Comparison of ENCODE assay signal across 23 cellular contexts in the genomic region with DNA sequence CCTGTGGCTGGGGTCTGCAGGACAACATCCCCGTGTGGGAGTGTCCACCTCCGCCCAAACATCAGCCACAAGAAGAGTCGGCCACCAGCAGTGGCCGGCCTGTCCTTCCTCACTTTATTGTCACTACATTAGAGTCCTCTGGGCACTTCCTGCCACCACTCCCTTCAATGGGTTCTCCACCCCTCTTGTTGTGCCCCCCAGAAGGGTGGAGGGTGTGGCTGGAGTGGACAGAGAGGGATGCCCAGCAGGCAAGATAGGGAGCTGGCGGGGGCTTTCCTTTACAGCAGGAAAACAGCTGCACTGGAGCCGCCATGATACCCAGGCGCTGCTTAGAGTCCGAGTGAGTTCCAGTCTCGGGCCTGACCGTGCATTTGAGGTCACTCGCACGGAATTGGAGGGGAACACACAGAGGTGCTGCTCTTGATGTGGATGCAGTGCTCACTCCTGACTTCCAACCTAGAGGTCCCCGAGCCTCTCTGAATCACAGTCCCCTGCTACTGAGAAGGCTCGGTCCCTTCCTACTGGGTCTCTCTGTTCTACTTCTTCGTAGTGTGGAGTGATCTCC. TPM values are rescaled to one million over a fixed set of nuclear protein-coding genes. Genes with fewer than 3 reads are reported as not detected.
DNase-seq lines count a peak whose midpoint lies in the region; ATAC-seq and TF ChIP-seq lines count a peak whose summit lies in the region.
"Had no signal": no experiment of that assay in that cellular context is flagged by ENCODE, and none has a peak within 500 bp of the region (broad histone marks: within the 10 kb centered on the region; RNA-seq: fewer than 3 reads in every experiment).

No MANE protein-coding gene starts in this region.

- ATAC-seq in stimulated activated naive CD8-positive, alpha-beta T cell treated with anti-CD3 and anti-CD28 coated beads, Interleukin-15, Interleukin-2, amounts not matched to agents 100 U/mL and 50 U/mL, for 24 hours = no peak
- no peak for ATAC-seq in effector memory CD8-positive, alpha-beta T cell (replicated peaks)
- ATAC-seq: HCT116, PC-3 had no signal

- H3K4me3 Mint-ChIP-seq in T-helper 2 cell treated with Interferon-gamma antibody and Interleukin-4, amounts not matched to agents 5 μg/mL and 100 μg/mL, for 36 hours = peak overlapping the region; percentile 70
- no peak overlapping the region for H3K4me3 Mint-ChIP-seq in stimulated activated naive CD8-positive, alpha-beta T cell treated with anti-CD3 and anti-CD28 coated beads, Interleukin-15, Interleukin-2, amounts not matched to agents 100 ng/mL and 50 ng/mL, for 24 hours
- peak overlapping the region in 1 of 2 donors; percentile 62 for H3K4me3 Mint-ChIP-seq in effector memory CD8-positive, alpha-beta T cell
- H3K4me3 Mint-ChIP-seq in nephron progenitor cell = no peak overlapping the region

- peaks cover 35% of the 10 kb centered on the region for H3K4me1 Mint-ChIP-seq in T-helper 2 cell treated with Interferon-gamma antibody and Interleukin-4, amounts not matched to agents 5 μg/mL and 100 μg/mL, for 36 hours (ENCODE audit: low read depth)
- peaks cover 55% of the 10 kb centered on the region for H3K4me1 Mint-ChIP-seq in stimulated activated naive CD8-positive, alpha-beta T cell treated with anti-CD3 and anti-CD28 coated beads, Interleukin-15, Interleukin-2, amounts not matched to agents 100 ng/mL and 50 ng/mL, for 24 hours (ENCODE audit: low read depth)
- peaks cover 34 to 39% of the 10 kb centered on the region in 2 donors for H3K4me1 Mint-ChIP-seq in effector memory CD8-positive, alpha-beta T cell (ENCODE audit: low read depth in 2 of 2)
- peaks cover 7% of the 10 kb centered on the region for H3K4me1 Mint-ChIP-seq in nephron progenitor cell

- no peak for TF ChIP-seq CTCF in testis (IDR thresholded peaks at IDR 0.05)
- TF ChIP-seq CTCF in nephron progenitor cell (IDR thresholded peaks at IDR 0.05) = no peak

- no peaks in the 10 kb centered on the region for H3K36me3 ChIP-seq in testis (ENCODE audit: low read depth, missing control alignments)

- TF ChIP-seq POLR2A in testis (IDR thresholded peaks at IDR 0.05) = no peak

- 87 to 97% methylated on average over 11 to 15 of the region's 15 CpGs for WGBS in testis, 2 donors

- DNase-seq in T-helper 2 cell treated with Interferon-gamma antibody and Interleukin-4, amounts not matched to agents 5 μg/mL and 100 μg/mL, for 36 hours (ENCODE audit: low spot score) = no peak
- DNase-seq in T-helper 2 cell (no peak), testis (peak; percentile 11), DMS79 (lab: John Stamatoyannopoulos, UW) (no peak), nephron progenitor cell (no peak)
- no peak for DNase-seq in stimulated activated naive CD8-positive, alpha-beta T cell treated with anti-CD3 and anti-CD28 coated beads, Interleukin-15, Interleukin-2, amounts not matched to agents 100 U/mL and 50 U/mL, for 24 hours
- DNase-seq in effector memory CD8-positive, alpha-beta T cell = no peak
- DNase-seq: 8988T; activated T-cell treated with anti-CD3 and anti-CD28 coated beads, Interleukin-2, amount 50 U/mL, for 1 hour; amniotic stem cell; kidney glomerular epithelial cell; mammary epithelial cell; NCI-H1048; NCI-H187 treated with DMSO at 0.1 percent for 48 hours; PC-3; retina; Right ventricle myocardium superior; spleen; stimulated activated CD4-positive, alpha-beta T cell treated with anti-CD3 and anti-CD28 coated beads, Interleukin-4, amount 100 ng/mL, for 24 hours; upper lobe of left lung had no signal

- no peak overlapping the region for H3K27ac ChIP-seq in testis
- H3K27ac ChIP-seq: coronary artery, upper lobe of left lung had no signal

- H3K4me3 ChIP-seq in testis = no peak overlapping the region
- H3K4me3 ChIP-seq: coronary artery, spleen, upper lobe of left lung had no signal

- H3K9me3 ChIP-seq in testis = no peaks in the 10 kb centered on the region
- H3K9me3 ChIP-seq: spleen, upper lobe of left lung had no signal

- no peaks in the 10 kb centered on the region for H3K4me1 ChIP-seq in testis

- peak overlapping the region; percentile 88 for H3K27ac Mint-ChIP-seq in T-helper 2 cell treated with Interferon-gamma antibody and Interleukin-4, amounts not matched to agents 5 μg/mL and 100 μg/mL, for 36 hours
- H3K27ac Mint-ChIP-seq in stimulated activated naive CD8-positive, alpha-beta T cell treated with anti-CD3 and anti-CD28 coated beads, Interleukin-15, Interleukin-2, amounts not matched to agents 100 ng/mL and 50 ng/mL, for 24 hours = peak overlapping the region; percentile 90
- peak overlapping the region; percentile 91 for H3K27ac Mint-ChIP-seq in effector memory CD8-positive, alpha-beta T cell
- H3K27ac Mint-ChIP-seq in nephron progenitor cell = no peak overlapping the region

- intact Hi-C loops in testis (cut with DNase I; ENCODE audit: low total_unique reads) = no loop called here

- H3K36me3 Mint-ChIP-seq in T-helper 2 cell treated with Interferon-gamma antibody and Interleukin-4, amounts not matched to agents 5 μg/mL and 100 μg/mL, for 36 hours (ENCODE audit: low read depth) = peaks cover 74% of the 10 kb centered on the region
- peaks cover 72% of the 10 kb centered on the region for H3K36me3 Mint-ChIP-seq in stimulated activated naive CD8-positive, alpha-beta T cell treated with anti-CD3 and anti-CD28 coated beads, Interleukin-15, Interleukin-2, amounts not matched to agents 100 ng/mL and 50 ng/mL, for 24 hours (ENCODE audit: low read depth)
- H3K36me3 Mint-ChIP-seq in effector memory CD8-positive, alpha-beta T cell (ENCODE audit: insufficient read depth) = peaks cover 40% of the 10 kb centered on the region
- peaks cover 83% of the 10 kb centered on the region for H3K36me3 Mint-ChIP-seq in nephron progenitor cell (ENCODE audit: low read depth)

- H3K27me3 Mint-ChIP-seq in T-helper 2 cell treated with Interferon-gamma antibody and Interleukin-4, amounts not matched to agents 5 μg/mL and 100 μg/mL, for 36 hours (ENCODE audit: low read depth) = no peaks in the 10 kb centered on the region
- no peaks in the 10 kb centered on the region for H3K27me3 Mint-ChIP-seq in stimulated activated naive CD8-positive, alpha-beta T cell treated with anti-CD3 and anti-CD28 coated beads, Interleukin-15, Interleukin-2, amounts not matched to agents 100 ng/mL and 50 ng/mL, for 24 hours
- no peaks in the 10 kb centered on the region for H3K27me3 Mint-ChIP-seq in effector memory CD8-positive, alpha-beta T cell
- peaks cover 2% of the 10 kb centered on the region for H3K27me3 Mint-ChIP-seq in nephron progenitor cell (ENCODE audit: low read depth, poor library complexity)

- H3K27me3 ChIP-seq in testis = no peaks in the 10 kb centered on the region
- H3K27me3 ChIP-seq: spleen, upper lobe of left lung had no signal

- peaks cover 4% of the 10 kb centered on the region for H3K9me3 Mint-ChIP-seq in T-helper 2 cell treated with Interferon-gamma antibody and Interleukin-4, amounts not matched to agents 5 μg/mL and 100 μg/mL, for 36 hours
- no peaks in the 10 kb centered on the region for H3K9me3 Mint-ChIP-seq in stimulated activated naive CD8-positive, alpha-beta T cell treated with anti-CD3 and anti-CD28 coated beads, Interleukin-15, Interleukin-2, amounts not matched to agents 100 ng/mL and 50 ng/mL, for 24 hours
- no peaks in the 10 kb centered on the region for H3K9me3 Mint-ChIP-seq in effector memory CD8-positive, alpha-beta T cell
- peaks cover 9% of the 10 kb centered on the region for H3K9me3 Mint-ChIP-seq in nephron progenitor cell

RNA-seq across cellular contexts. Expression of gene VPS26C, which starts 40.7 kb away (rescaled TPM):
- total RNA-seq in testis = 10 to 100 TPM; 46.5 to 48.1 TPM
- polyA plus RNA-seq in testis (ENCODE audit: insufficient read depth, low read depth, low replicate concordance) = 25.3 TPM
